ENCODE assay signal across 29 cellular contexts in genomic region chr3:108250626-108251025, GRCh38. TPM values are rescaled to one million over a fixed set of nuclear protein-coding genes. Genes with fewer than 3 reads are reported as not detected.
DNase-seq lines count a peak whose midpoint lies in the region; TF ChIP-seq lines count a peak whose summit lies in the region.
"Had no signal": no experiment of that assay in that cellular context is flagged by ENCODE, and none has a peak within 500 bp of the region (broad histone marks: within the 10 kb centered on the region; RNA-seq: fewer than 3 reads in every experiment).

No MANE protein-coding gene starts in this region.

- no peaks in the 10 kb centered on the region for H3K79me2 ChIP-seq in Karpas-422 (ENCODE audit: low read length)

- H3K4me1 ChIP-seq in transverse colon (peaks cover 0 to 17% (median 7%) of the 10 kb centered on the region in 4 donors), Karpas-422 (ENCODE audit: low read length) (no peaks in the 10 kb centered on the region)
- H3K4me1 ChIP-seq: Caco-2, esophagus muscularis mucosa, tibial nerve had no signal

- TF ChIP-seq CTCF in VCaP (conservative IDR thresholded peaks at IDR 0.05) (no peak), transverse colon (IDR thresholded peaks at IDR 0.05) (no peak)

- WGBS in transverse colon (ENCODE audit: low coverage in 1 of 2), 2 donors, result 70% methylated on average over 2 of the region's 2 CpGs; no CpG with 5 or more reads in 1 of the 2 donors

- H3K9ac ChIP-seq in Karpas-422 (ENCODE audit: low read length), result no peak overlapping the region

- H2AFZ ChIP-seq in Karpas-422 (ENCODE audit: low read length), result no peak overlapping the region

- H3K36me3 ChIP-seq in transverse colon (no peaks in the 10 kb centered on the region), Karpas-422 (ENCODE audit: insufficient read depth, low read length) (no peaks in the 10 kb centered on the region)
- H3K36me3 ChIP-seq: esophagus muscularis mucosa, tibial nerve had no signal

- intact Hi-C loops in transverse colon (cut with DNase I; ENCODE audit: low total_unique reads), result no loop called here

- peak; percentile 8 for TF ChIP-seq EP300 in transverse colon (IDR thresholded peaks at IDR 0.05; ENCODE audit: low read depth)

- H3K9me3 ChIP-seq in transverse colon (no peaks in the 10 kb centered on the region), Karpas-422 (ENCODE audit: low read length) (no peaks in the 10 kb centered on the region)
- H3K9me3 ChIP-seq: Caco-2, esophagus muscularis mucosa, tibial nerve had no signal

- no peak overlapping the region for H3K4me3 ChIP-seq in transverse colon
- no peak overlapping the region for H3K4me3 ChIP-seq in Karpas-422 (ENCODE audit: low read length)
- H3K4me3 ChIP-seq: esophagus muscularis mucosa, tibial nerve had no signal

- H3K27me3 ChIP-seq in transverse colon (no peaks in the 10 kb centered on the region), Karpas-422 (ENCODE audit: low read length) (no peaks in the 10 kb centered on the region)
- H3K27me3 ChIP-seq: esophagus muscularis mucosa, tibial nerve had no signal

- peak; percentile 18 for DNase-seq in H4 (ENCODE audit: low spot score)
- peak; percentile 1 for DNase-seq in glomerular visceral epithelial cell (ENCODE audit: extremely low spot score)
- DNase-seq in transverse colon, result no peak
- no peak for DNase-seq in SIG-M5 (lab: John Stamatoyannopoulos, UW)
- no peak for DNase-seq in NCI-H510A (lab: John Stamatoyannopoulos, UW)
- no peak for DNase-seq in Karpas-422
- DNase-seq: activated CD8-positive, alpha-beta T cell treated with anti-CD3 and anti-CD28 coated beads for 36 hours; anterior cingulate cortex; Caco-2; caudate nucleus; DMS79 treated with DMSO at 0.1 percent for 48 hours; endodermal cell; hypothalamus; left ventricle myocardium superior; naive thymus-derived CD8-positive, alpha-beta T cell; NCI-H1105 treated with DMSO at 0.1 percent for 48 hours; NCI-H1930; NCI-H345; NCI-H774; occipital lobe; retina; stimulated activated CD4-positive, alpha-beta T cell treated with anti-CD3 and anti-CD28 coated beads, Interleukin-2, amount 100 ng/mL, for 24 hours had no signal

- no peak overlapping the region for H3K4me2 ChIP-seq in Karpas-422 (ENCODE audit: low read depth, low read length, poor library complexity, severe bottlenecking)

- no peak for TF ChIP-seq POLR2A in transverse colon (IDR thresholded peaks at IDR 0.05)

- in situ Hi-C loops in transverse colon (cut with MboI; ENCODE audit: low pct_ligation_motif_present in 1 of 4, low pct_unique_long_range_greater_than_20kb in 1 of 4, low sequenced_read_pairs in 3 of 4), result no loop called here

- H3K27ac ChIP-seq in VCaP, result 0 out of 2 replicates have a peak overlapping the region, but pooled peaks have one; percentile 19
- peak overlapping the region; percentile 45 to 77 (median 67) for H3K27ac ChIP-seq in transverse colon
- H3K27ac ChIP-seq in Karpas-422 (ENCODE audit: low read length), result no peak overlapping the region
- H3K27ac ChIP-seq: C4-2B, esophagus muscularis mucosa, tibial nerve had no signal

- no peaks in the 10 kb centered on the region for H4K20me1 ChIP-seq in Karpas-422 (ENCODE audit: insufficient read depth, low read depth, low read length)

- no peaks in the 10 kb centered on the region for H3K9me2 ChIP-seq in Karpas-422 (replicated peaks; ENCODE audit: insufficient read depth, low read length)

RNA-seq across cellular contexts. Expression of gene IFT57, which starts 28.4 kb away (rescaled TPM):
- 37.3 and 50.4 TPM in 2 replicates for total RNA-seq in H4 (2014; rRNA removed; shearing (Covaris generic))
- total RNA-seq in transverse colon, result 10 to 100 TPM; 38.2 to 78.0 (median 57.4) TPM
- total RNA-seq in Karpas-422 (2014; rRNA removed; shearing (Covaris generic); ENCODE audit: low replicate concordance), result 93.4 and 133 TPM in 2 replicates

RNA-seq across cellular contexts. Expression of gene HHLA2, which starts 45.7 kb away (rescaled TPM):
- total RNA-seq in H4 (2014; rRNA removed; shearing (Covaris generic)), result not detected in 2 replicates
- total RNA-seq in transverse colon, result 100 to 1,000 TPM in 3 of 4 donors, 10 to 100 TPM in 1; 26.7 to 226 (median 204) TPM
- not detected in 2 replicates for total RNA-seq in Karpas-422 (2014; rRNA removed; shearing (Covaris generic); ENCODE audit: low replicate concordance)
- total RNA-seq: endodermal cell, esophagus muscularis mucosa, left ventricle myocardium superior, mesothelial cell of epicardium, occipital lobe, RPMI7951, SK-MEL-5 had no signal

Comparison
In these comparisons a context has a peak if more than half of its experiments do, and no peak if none do; other contexts are left out.
1. DNase-seq: peak in H4 (single experiment) and glomerular visceral epithelial cell (single experiment); none in transverse colon (single experiment), SIG-M5 (single experiment), NCI-H510A (single experiment) and Karpas-422 (single experiment).
2. RNA of gene HHLA2, which starts 45.7 kb away (total RNA-seq): 26.7 to 226 TPM in transverse colon; not detected in H4 and not detected in Karpas-422; every median in the first group is over 10 times any median in the second.